ENCODE assay signal across 18 cellular contexts in genomic region chr15:92650966-92651365, GRCh38.
"Had no signal": no experiment of that assay in that cellular context is flagged by ENCODE, and none has a peak within 500 bp of the region (broad histone marks: within the 10 kb centered on the region; RNA-seq: fewer than 3 reads in every experiment).

No MANE protein-coding gene starts in this region.

- ATAC-seq: activated CD4-positive, CD25-positive, alpha-beta regulatory T cell treated with anti-CD3 and anti-CD28 coated beads, Interleukin-2, amount 50 U/mL, for 24 hours; activated CD8-positive, alpha-beta T cell treated with anti-CD3 and anti-CD28 coated beads for 36 hours; activated T-cell treated with anti-CD3 and anti-CD28 coated beads, Interleukin-2, amount 50 U/mL, for 4 hours; K562; T-helper 17 cell had no signal

- H3K4me3 Mint-ChIP-seq: activated CD8-positive, alpha-beta T cell treated with anti-CD3 and anti-CD28 coated beads for 36 hours; activated naive CD4-positive, alpha-beta T cell treated with anti-CD3 and anti-CD28 coated beads for 36 hours; activated naive CD8-positive, alpha-beta T cell; activated T-cell treated with anti-CD3 and anti-CD28 coated beads, Interleukin-2, amount 50 U/mL, for 4 hours; central memory CD8-positive, alpha-beta T cell; T-helper 17 cell had no signal

- H3K4me3 ChIP-seq: K562 had no signal

- DNase-seq: activated CD4-positive, alpha-beta T cell treated with anti-CD3 and anti-CD28 coated beads for 4 hours; activated CD8-positive, alpha-beta T cell treated with anti-CD3 and anti-CD28 coated beads for 36 hours; activated effector memory CD4-positive, alpha-beta T cell treated with anti-CD3 and anti-CD28 coated beads, Interleukin-2, amount 50 U/mL, for 16 hours; activated naive CD4-positive, alpha-beta T cell treated with anti-CD3 and anti-CD28 coated beads for 36 hours; activated T-cell treated with anti-CD3 and anti-CD28 coated beads, Interleukin-2, amount 50 U/mL, for 4 hours; Karpas-422; MM.1S; NCI-H1436; NCI-H1694 treated with DMSO at 0.1 percent for 48 hours; NCI-H2029 treated with DMSO at 0.1 percent for 48 hours; NCI-H510A treated with DMSO at 0.1 percent for 48 hours; SIG-M5; T-helper 17 cell; T-helper 9 cell had no signal

- H3K4me1 Mint-ChIP-seq: central memory CD8-positive, alpha-beta T cell had no signal

- H3K27ac Mint-ChIP-seq: activated CD8-positive, alpha-beta T cell treated with anti-CD3 and anti-CD28 coated beads for 36 hours; activated naive CD4-positive, alpha-beta T cell treated with anti-CD3 and anti-CD28 coated beads for 36 hours; activated naive CD8-positive, alpha-beta T cell; T-helper 17 cell had no signal

- H3K9me3 Mint-ChIP-seq: activated CD8-positive, alpha-beta T cell treated with anti-CD3 and anti-CD28 coated beads for 36 hours; activated naive CD4-positive, alpha-beta T cell treated with anti-CD3 and anti-CD28 coated beads for 36 hours had no signal
